ENCODE assay signal across 19 cellular contexts in the genomic region with DNA sequence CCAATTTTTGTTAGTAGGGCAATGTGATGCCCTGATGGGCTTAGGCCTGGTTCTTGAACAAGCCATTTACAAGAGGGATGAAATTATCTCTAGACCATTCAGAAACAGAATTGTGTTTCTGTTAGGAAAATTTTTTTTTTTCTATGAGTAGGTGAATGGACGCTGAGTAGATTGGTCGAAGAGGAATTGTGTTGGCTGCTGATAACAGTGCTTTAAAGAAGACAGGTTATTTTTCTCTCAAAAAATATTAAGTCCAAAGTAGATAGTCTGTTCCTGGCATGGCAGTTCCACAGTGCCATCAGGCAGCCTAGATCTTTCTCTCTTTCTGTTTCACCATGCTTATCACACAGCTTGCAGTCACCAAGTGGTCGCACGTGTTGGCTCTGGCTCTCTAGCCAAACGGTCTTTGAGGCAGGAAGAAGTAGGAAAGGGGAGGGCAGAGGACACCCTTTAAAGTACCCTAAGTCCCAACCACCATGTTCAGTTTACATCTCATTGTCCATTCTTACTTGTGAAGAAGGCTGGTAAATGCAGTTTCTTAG.
"Had no signal": no experiment of that assay in that cellular context is flagged by ENCODE, and none has a peak within 500 bp of the region (broad histone marks: within the 10 kb centered on the region; RNA-seq: fewer than 3 reads in every experiment).

No MANE protein-coding gene starts in this region.

- DNase-seq: activated CD4-positive, alpha-beta T cell treated with anti-CD3 and anti-CD28 coated beads, Interleukin-2, amount 10 ng/mL, durations not matched to agents 7 days and 5 days; activated CD8-positive, alpha-beta memory T cell treated with anti-CD3 and anti-CD28 coated beads for 24 hours; activated naive CD8-positive, alpha-beta T cell treated with anti-CD3 and anti-CD28 coated beads for 36 hours; brain microvascular endothelial cell; effector CD8-positive, alpha-beta T cell; left lung; naive thymus-derived CD8-positive, alpha-beta T cell; pancreas; retina; stimulated activated CD4-positive, alpha-beta T cell treated with anti-CD3 and anti-CD28 coated beads, Interleukin-15, amount 100 ng/mL, for 24 hours; stimulated activated CD4-positive, alpha-beta T cell treated with anti-CD3 and anti-CD28 coated beads, Interleukin-4, amount 100 ng/mL, for 1 hour; stimulated activated naive B cell treated with anti-CD40 and anti-IgM and Interleukin-4, amounts not matched to agents 10 μg/mL and 1 μg/mL and 100 μg/mL, for 72 hours; substantia nigra; T-helper 17 cell; trophoblast cell had no signal

- H2AFZ ChIP-seq: hepatocyte had no signal

- H3K9me3 Mint-ChIP-seq: activated CD4-positive, alpha-beta T cell treated with anti-CD3 and anti-CD28 coated beads, Interleukin-2, amount 10 ng/mL, durations not matched to agents 7 days and 5 days; activated naive CD8-positive, alpha-beta T cell treated with anti-CD3 and anti-CD28 coated beads for 36 hours; activated T-helper 1 cell treated with anti-CD3 and anti-CD28 coated beads, Interleukin-12 subunit alpha, Interleukin-12 subunit beta, Interleukin-2, Interleukin-4 antibody, amounts not matched to agents 30 ng/mL and 10 ng/mL and 1 ng/mL, durations not matched to agents 14 hours and 24 hours and 36 hours; memory B cell; naive thymus-derived CD8-positive, alpha-beta T cell; stimulated activated naive B cell treated with anti-CD40 and anti-IgM and Interleukin-4, amounts not matched to agents 10 μg/mL and 1 μg/mL and 100 μg/mL, for 72 hours had no signal

- H3K36me3 Mint-ChIP-seq: activated naive CD8-positive, alpha-beta T cell treated with anti-CD3 and anti-CD28 coated beads for 36 hours; memory B cell; naive thymus-derived CD8-positive, alpha-beta T cell; stimulated activated naive B cell treated with anti-CD40 and anti-IgM and Interleukin-4, amounts not matched to agents 10 μg/mL and 1 μg/mL and 100 μg/mL, for 72 hours had no signal

- H3K4me3 ChIP-seq: hepatocyte, left lung, pancreas, skin epidermis had no signal

- H3K4me3 Mint-ChIP-seq: activated CD4-positive, alpha-beta T cell treated with anti-CD3 and anti-CD28 coated beads, Interleukin-2, amount 10 ng/mL, durations not matched to agents 7 days and 5 days; activated naive CD8-positive, alpha-beta T cell treated with anti-CD3 and anti-CD28 coated beads for 36 hours; activated T-helper 1 cell treated with anti-CD3 and anti-CD28 coated beads, Interleukin-12 subunit alpha, Interleukin-12 subunit beta, Interleukin-2, Interleukin-4 antibody, amounts not matched to agents 30 ng/mL and 10 ng/mL and 1 ng/mL, durations not matched to agents 14 hours and 24 hours and 36 hours; memory B cell; naive thymus-derived CD8-positive, alpha-beta T cell; stimulated activated naive B cell treated with anti-CD40 and anti-IgM and Interleukin-4, amounts not matched to agents 10 μg/mL and 1 μg/mL and 100 μg/mL, for 72 hours; T-helper 17 cell had no signal

- H3K27ac Mint-ChIP-seq: activated naive CD8-positive, alpha-beta T cell treated with anti-CD3 and anti-CD28 coated beads for 36 hours; activated T-helper 1 cell treated with anti-CD3 and anti-CD28 coated beads, Interleukin-12 subunit alpha, Interleukin-12 subunit beta, Interleukin-2, Interleukin-4 antibody, amounts not matched to agents 30 ng/mL and 10 ng/mL and 1 ng/mL, durations not matched to agents 14 hours and 24 hours and 36 hours; memory B cell; stimulated activated naive B cell treated with anti-CD40 and anti-IgM and Interleukin-4, amounts not matched to agents 10 μg/mL and 1 μg/mL and 100 μg/mL, for 72 hours; T-helper 17 cell had no signal

- H3K36me3 ChIP-seq: brain microvascular endothelial cell, left lung, pancreas had no signal

- H3K27ac ChIP-seq: brain microvascular endothelial cell, hepatocyte, left lung, pancreas, skin epidermis had no signal

- H3K9me3 ChIP-seq: left lung, pancreas had no signal

- H3K4me2 ChIP-seq: hepatocyte had no signal

- H3K27me3 ChIP-seq: brain microvascular endothelial cell, hepatocyte, left lung, pancreas had no signal

- ATAC-seq: left lung; naive thymus-derived CD8-positive, alpha-beta T cell; pancreas; stimulated activated naive B cell treated with anti-CD40 and anti-IgM and Interleukin-4, amounts not matched to agents 10 μg/mL and 1 μg/mL and 100 μg/mL, for 72 hours; T-helper 17 cell had no signal

- H3K4me1 Mint-ChIP-seq: activated CD4-positive, alpha-beta T cell treated with anti-CD3 and anti-CD28 coated beads, Interleukin-2, amount 10 ng/mL, durations not matched to agents 7 days and 5 days; activated naive CD8-positive, alpha-beta T cell treated with anti-CD3 and anti-CD28 coated beads for 36 hours; memory B cell; stimulated activated naive B cell treated with anti-CD40 and anti-IgM and Interleukin-4, amounts not matched to agents 10 μg/mL and 1 μg/mL and 100 μg/mL, for 72 hours; T-helper 17 cell had no signal

- H3K27me3 Mint-ChIP-seq: activated naive CD8-positive, alpha-beta T cell treated with anti-CD3 and anti-CD28 coated beads for 36 hours; memory B cell; naive thymus-derived CD8-positive, alpha-beta T cell; stimulated activated naive B cell treated with anti-CD40 and anti-IgM and Interleukin-4, amounts not matched to agents 10 μg/mL and 1 μg/mL and 100 μg/mL, for 72 hours had no signal
